1 cellular context compared by ENCODE assay signal in the genomic region with DNA sequence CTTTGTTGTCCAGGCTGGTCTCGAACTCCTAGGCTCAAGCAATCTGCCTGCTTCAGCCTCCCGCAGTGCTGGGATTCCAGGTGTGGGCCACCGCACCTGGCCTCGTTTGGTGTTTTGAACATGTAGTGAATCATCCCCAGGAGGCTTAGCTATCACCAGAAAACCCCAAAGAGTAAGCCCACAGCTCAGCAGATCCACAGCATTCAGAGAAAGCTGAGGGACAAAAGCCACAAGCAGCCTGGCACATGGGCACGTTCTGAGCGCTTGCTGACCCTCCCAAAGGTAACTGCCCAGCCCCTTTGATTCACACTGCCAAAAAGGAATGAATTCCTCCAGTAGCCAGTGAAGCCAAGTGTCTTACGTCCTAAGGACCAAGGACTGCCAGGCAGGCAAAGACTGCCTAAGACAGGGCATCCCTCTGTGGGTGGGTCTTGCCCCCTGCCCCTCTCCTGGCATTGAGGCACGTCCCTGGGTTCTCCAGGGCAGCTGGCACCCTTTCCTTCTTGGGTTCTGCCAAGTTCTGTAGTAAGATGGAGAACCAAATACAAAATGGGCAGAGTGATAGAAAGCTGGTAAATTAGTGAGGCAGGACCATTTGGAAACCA.
TF ChIP-seq lines count a peak whose summit lies in the region.

No MANE protein-coding gene starts in this region.

TF ChIP-seq in SK-N-SH treated with all-trans-retinoic acid at 6 μM for 48 hours, 23 proteins besides CTCF, POLR2A, EP300 and RAD21 (continued from another document):
- TF ChIP-seq CSDC2 (CRISPR knock-in tag; IDR thresholded peaks at IDR 0.05) (no peak), ZNF8 (CRISPR knock-in tag; IDR thresholded peaks at IDR 0.05) (no peak), PATZ1 (CRISPR knock-in tag; IDR thresholded peaks at IDR 0.05; ENCODE audit: borderline replicate concordance) (no peak)
- TF ChIP-seq, protein P1, sequence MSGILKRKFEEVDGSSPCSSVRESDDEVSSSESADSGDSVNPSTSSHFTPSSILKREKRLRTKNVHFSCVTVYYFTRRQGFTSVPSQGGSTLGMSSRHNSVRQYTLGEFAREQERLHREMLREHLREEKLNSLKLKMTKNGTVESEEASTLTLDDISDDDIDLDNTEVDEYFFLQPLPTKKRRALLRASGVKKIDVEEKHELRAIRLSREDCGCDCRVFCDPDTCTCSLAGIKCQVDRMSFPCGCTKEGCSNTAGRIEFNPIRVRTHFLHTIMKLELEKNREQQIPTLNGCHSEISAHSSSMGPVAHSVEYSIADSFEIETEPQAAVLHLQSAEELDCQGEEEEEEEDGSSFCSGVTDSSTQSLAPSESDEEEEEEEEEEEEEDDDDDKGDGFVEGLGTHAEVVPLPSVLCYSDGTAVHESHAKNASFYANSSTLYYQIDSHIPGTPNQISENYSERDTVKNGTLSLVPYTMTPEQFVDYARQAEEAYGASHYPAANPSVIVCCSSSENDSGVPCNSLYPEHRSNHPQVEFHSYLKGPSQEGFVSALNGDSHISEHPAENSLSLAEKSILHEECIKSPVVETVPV (CRISPR knock-in tag; IDR thresholded peaks at IDR 0.05) = no peak
